1 cellular context compared by ENCODE assay signal in genomic region chr19:15125232-15126067, GRCh38.
TF ChIP-seq lines count a peak whose summit lies in the region.

No MANE protein-coding gene starts in this region.

TF ChIP-seq in GM12878, 131 proteins besides CTCF, POLR2A, EP300 and RAD21 (continued from another document and continues in another):
- TF ChIP-seq, protein P1, sequence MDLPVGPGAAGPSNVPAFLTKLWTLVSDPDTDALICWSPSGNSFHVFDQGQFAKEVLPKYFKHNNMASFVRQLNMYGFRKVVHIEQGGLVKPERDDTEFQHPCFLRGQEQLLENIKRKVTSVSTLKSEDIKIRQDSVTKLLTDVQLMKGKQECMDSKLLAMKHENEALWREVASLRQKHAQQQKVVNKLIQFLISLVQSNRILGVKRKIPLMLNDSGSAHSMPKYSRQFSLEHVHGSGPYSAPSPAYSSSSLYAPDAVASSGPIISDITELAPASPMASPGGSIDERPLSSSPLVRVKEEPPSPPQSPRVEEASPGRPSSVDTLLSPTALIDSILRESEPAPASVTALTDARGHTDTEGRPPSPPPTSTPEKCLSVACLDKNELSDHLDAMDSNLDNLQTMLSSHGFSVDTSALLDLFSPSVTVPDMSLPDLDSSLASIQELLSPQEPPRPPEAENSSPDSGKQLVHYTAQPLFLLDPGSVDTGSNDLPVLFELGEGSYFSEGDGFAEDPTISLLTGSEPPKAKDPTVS (IDR thresholded peaks at IDR 0.05; ENCODE audit: low read depth, low read length) = no peak
- TF ChIP-seq ZSCAN29 (IDR thresholded peaks at IDR 0.05) = no peak
- TF ChIP-seq JUNB (IDR thresholded peaks at IDR 0.05) = no peak
- TF ChIP-seq CHD1 (IDR thresholded peaks at IDR 0.05; ENCODE audit: low read depth, low read length) = no peak
- TF ChIP-seq EZH2 (IDR thresholded peaks at IDR 0.05; ENCODE audit: borderline replicate concordance, control insufficient read depth, low read depth, low read length) = no peak
- TF ChIP-seq CHD4 (IDR thresholded peaks at IDR 0.05) = no peak
- TF ChIP-seq CUX1 (IDR thresholded peaks at IDR 0.05; ENCODE audit: insufficient replicate concordance, low read depth, low read length) = no peak
- TF ChIP-seq RBBP5 (conservative IDR thresholded peaks at IDR 0.05) = no peak
- TF ChIP-seq MEF2B (IDR thresholded peaks at IDR 0.05; ENCODE audit: partially characterized antibody, poor library complexity, severe bottlenecking) = peak; percentile 69
- no peak for TF ChIP-seq PBX3 (IDR thresholded peaks at IDR 0.05; ENCODE audit: insufficient replicate concordance, low read depth, low read length)
- peak; percentile 38; the same call in 1 of the 2 replicates for TF ChIP-seq MXI1 (IDR thresholded peaks at IDR 0.05; ENCODE audit: low read depth, low read length)
- no peak for TF ChIP-seq SMC3 (IDR thresholded peaks at IDR 0.05; ENCODE audit: borderline replicate concordance, low read length)
- no peak for TF ChIP-seq CBFB (IDR thresholded peaks at IDR 0.05; ENCODE audit: low read depth)
- TF ChIP-seq SUZ12 (IDR thresholded peaks at IDR 0.05; ENCODE audit: unreplicated experiment) = no peak
- TF ChIP-seq POU2F2 (IDR thresholded peaks at IDR 0.05; ENCODE audit: borderline replicate concordance, low read depth, low read length) = peak; percentile 61; the same call in 2 of the 3 replicates
- 0 out of 2 replicates have a peak, but pooled peaks have one; percentile 33 for TF ChIP-seq TCF12 (IDR thresholded peaks at IDR 0.05; ENCODE audit: low read depth, low read length)
- TF ChIP-seq RELB (IDR thresholded peaks at IDR 0.05; ENCODE audit: low read depth) = peak; percentile 61
- TF ChIP-seq MAX (IDR thresholded peaks at IDR 0.05; ENCODE audit: low read depth, low read length) = peak; percentile 93
- no peak for TF ChIP-seq NFIC (IDR thresholded peaks at IDR 0.05; ENCODE audit: low read depth, low read length)
- TF ChIP-seq ZNF24 (IDR thresholded peaks at IDR 0.05) = no peak
- peak; percentile 52; the same call in 1 of the 2 replicates for TF ChIP-seq MTA2 (IDR thresholded peaks at IDR 0.05; ENCODE audit: low read depth)
- peak; percentile 95 for TF ChIP-seq ZBTB4 (CRISPR knock-in tag; IDR thresholded peaks at IDR 0.05)
- no peak for TF ChIP-seq CEBPB (IDR thresholded peaks at IDR 0.05; ENCODE audit: borderline replicate concordance in 1 of 2, low read depth in 2 of 2, low read length in 2 of 2)
- no peak for TF ChIP-seq HDAC6 (IDR thresholded peaks at IDR 0.05; ENCODE audit: unreplicated experiment)
- TF ChIP-seq PAX8 (IDR thresholded peaks at IDR 0.05) = no peak
- TF ChIP-seq MEF2A (IDR thresholded peaks at IDR 0.05; ENCODE audit: insufficient read depth, low read depth, low read length) = no peak
- TF ChIP-seq EED (IDR thresholded peaks at IDR 0.05; ENCODE audit: low read depth) = no peak
- TF ChIP-seq, protein P2, sequence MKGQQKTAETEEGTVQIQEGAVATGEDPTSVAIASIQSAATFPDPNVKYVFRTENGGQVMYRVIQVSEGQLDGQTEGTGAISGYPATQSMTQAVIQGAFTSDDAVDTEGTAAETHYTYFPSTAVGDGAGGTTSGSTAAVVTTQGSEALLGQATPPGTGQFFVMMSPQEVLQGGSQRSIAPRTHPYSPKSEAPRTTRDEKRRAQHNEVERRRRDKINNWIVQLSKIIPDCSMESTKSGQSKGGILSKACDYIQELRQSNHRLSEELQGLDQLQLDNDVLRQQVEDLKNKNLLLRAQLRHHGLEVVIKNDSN (IDR thresholded peaks at IDR 0.05; ENCODE audit: borderline replicate concordance, extremely low read length, insufficient read depth, low read depth, low read length) = peak; percentile 97
- TF ChIP-seq NRF1 (conservative IDR thresholded peaks at IDR 0.05; ENCODE audit: low read depth, low read length) = peak; percentile 87
- TF ChIP-seq HDAC2 (IDR thresholded peaks at IDR 0.05) = no peak
- TF ChIP-seq WRNIP1 (IDR thresholded peaks at IDR 0.05; ENCODE audit: borderline replicate concordance, low read depth, low read length) = no peak
- TF ChIP-seq KLF5 (IDR thresholded peaks at IDR 0.05; ENCODE audit: partially characterized antibody) = no peak
- TF ChIP-seq, protein P3, sequence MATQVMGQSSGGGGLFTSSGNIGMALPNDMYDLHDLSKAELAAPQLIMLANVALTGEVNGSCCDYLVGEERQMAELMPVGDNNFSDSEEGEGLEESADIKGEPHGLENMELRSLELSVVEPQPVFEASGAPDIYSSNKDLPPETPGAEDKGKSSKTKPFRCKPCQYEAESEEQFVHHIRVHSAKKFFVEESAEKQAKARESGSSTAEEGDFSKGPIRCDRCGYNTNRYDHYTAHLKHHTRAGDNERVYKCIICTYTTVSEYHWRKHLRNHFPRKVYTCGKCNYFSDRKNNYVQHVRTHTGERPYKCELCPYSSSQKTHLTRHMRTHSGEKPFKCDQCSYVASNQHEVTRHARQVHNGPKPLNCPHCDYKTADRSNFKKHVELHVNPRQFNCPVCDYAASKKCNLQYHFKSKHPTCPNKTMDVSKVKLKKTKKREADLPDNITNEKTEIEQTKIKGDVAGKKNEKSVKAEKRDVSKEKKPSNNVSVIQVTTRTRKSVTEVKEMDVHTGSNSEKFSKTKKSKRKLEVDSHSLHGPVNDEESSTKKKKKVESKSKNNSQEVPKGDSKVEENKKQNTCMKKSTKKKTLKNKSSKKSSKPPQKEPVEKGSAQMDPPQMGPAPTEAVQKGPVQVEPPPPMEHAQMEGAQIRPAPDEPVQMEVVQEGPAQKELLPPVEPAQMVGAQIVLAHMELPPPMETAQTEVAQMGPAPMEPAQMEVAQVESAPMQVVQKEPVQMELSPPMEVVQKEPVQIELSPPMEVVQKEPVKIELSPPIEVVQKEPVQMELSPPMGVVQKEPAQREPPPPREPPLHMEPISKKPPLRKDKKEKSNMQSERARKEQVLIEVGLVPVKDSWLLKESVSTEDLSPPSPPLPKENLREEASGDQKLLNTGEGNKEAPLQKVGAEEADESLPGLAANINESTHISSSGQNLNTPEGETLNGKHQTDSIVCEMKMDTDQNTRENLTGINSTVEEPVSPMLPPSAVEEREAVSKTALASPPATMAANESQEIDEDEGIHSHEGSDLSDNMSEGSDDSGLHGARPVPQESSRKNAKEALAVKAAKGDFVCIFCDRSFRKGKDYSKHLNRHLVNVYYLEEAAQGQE (IDR thresholded peaks at IDR 0.05; ENCODE audit: low read depth, low read length) = no peak
- TF ChIP-seq, protein P4, sequence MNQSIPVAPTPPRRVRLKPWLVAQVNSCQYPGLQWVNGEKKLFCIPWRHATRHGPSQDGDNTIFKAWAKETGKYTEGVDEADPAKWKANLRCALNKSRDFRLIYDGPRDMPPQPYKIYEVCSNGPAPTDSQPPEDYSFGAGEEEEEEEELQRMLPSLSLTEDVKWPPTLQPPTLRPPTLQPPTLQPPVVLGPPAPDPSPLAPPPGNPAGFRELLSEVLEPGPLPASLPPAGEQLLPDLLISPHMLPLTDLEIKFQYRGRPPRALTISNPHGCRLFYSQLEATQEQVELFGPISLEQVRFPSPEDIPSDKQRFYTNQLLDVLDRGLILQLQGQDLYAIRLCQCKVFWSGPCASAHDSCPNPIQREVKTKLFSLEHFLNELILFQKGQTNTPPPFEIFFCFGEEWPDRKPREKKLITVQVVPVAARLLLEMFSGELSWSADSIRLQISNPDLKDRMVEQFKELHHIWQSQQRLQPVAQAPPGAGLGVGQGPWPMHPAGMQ (IDR thresholded peaks at IDR 0.05; ENCODE audit: borderline replicate concordance) = no peak
- peak; percentile 86 for TF ChIP-seq DPF2 (IDR thresholded peaks at IDR 0.05)
- TF ChIP-seq HDGF (IDR thresholded peaks at IDR 0.05) = peak; percentile 95
